ENCODE assay signal across 15 cellular contexts in genomic region chr17:66098040-66098439, GRCh38.
"Had no signal": no experiment of that assay in that cellular context is flagged by ENCODE, and none has a peak within 500 bp of the region (broad histone marks: within the 10 kb centered on the region; RNA-seq: fewer than 3 reads in every experiment).

No MANE protein-coding gene starts in this region.

- H3K9me3 Mint-ChIP-seq: activated CD4-positive, alpha-beta T cell treated with anti-CD3 and anti-CD28 coated beads, Interleukin-2, amount 10 ng/mL, durations not matched to agents 7 days and 5 days; activated T-helper 2 cell treated with anti-CD3 and anti-CD28 coated beads, Interferon-gamma antibody, Interleukin-2, Interleukin-4, amounts not matched to agents 10 μg/mL and 5 μg/mL and 100 μg/mL, durations not matched to agents 14 hours and 24 hours and 36 hours; type B pancreatic cell had no signal

- H3K4me1 ChIP-seq: gastroesophageal sphincter, sigmoid colon, suprapubic skin had no signal

- DNase-seq: activated CD4-positive, alpha-beta T cell treated with anti-CD3 and anti-CD28 coated beads, Interleukin-2, amount 10 ng/mL, durations not matched to agents 7 days and 5 days; activated CD4-positive, CD25-positive, alpha-beta regulatory T cell; activated naive CD4-positive, alpha-beta T cell treated with anti-CD3 and anti-CD28 coated beads, Interleukin-2, amount 50 U/mL, for 16 hours; kidney glomerular epithelial cell; sigmoid colon; stimulated activated CD4-positive, alpha-beta T cell treated with anti-CD3 and anti-CD28 coated beads, Interleukin-4, amount 100 ng/mL, for 1 hour; stimulated activated CD8-positive, alpha-beta memory T cell treated with anti-CD3 and anti-CD28 coated beads, Interleukin-4, amount 100 ng/mL, for 48 hours; stimulated activated naive CD8-positive, alpha-beta T cell treated with anti-CD3 and anti-CD28 coated beads, Interleukin-15, Interleukin-2, amounts not matched to agents 100 U/mL and 50 U/mL, for 24 hours; T-helper 2 cell had no signal

- H3K79me2 ChIP-seq: hepatocyte had no signal

- H2AFZ ChIP-seq: hepatocyte had no signal

- H3K4me3 ChIP-seq: gastroesophageal sphincter, hepatocyte, sigmoid colon, suprapubic skin had no signal

- H3K36me3 ChIP-seq: suprapubic skin had no signal

- FAIRE-seq: TTC549 had no signal

- H3K4me2 ChIP-seq: hepatocyte had no signal

- H3K9me3 ChIP-seq: gastroesophageal sphincter, sigmoid colon, suprapubic skin had no signal

- H3K27me3 ChIP-seq: gastroesophageal sphincter, hepatocyte, sigmoid colon, suprapubic skin had no signal

- H3K4me1 Mint-ChIP-seq: activated CD4-positive, alpha-beta T cell treated with anti-CD3 and anti-CD28 coated beads, Interleukin-2, amount 10 ng/mL, durations not matched to agents 7 days and 5 days had no signal

- ATAC-seq: gastroesophageal sphincter; stimulated activated naive CD8-positive, alpha-beta T cell treated with anti-CD3 and anti-CD28 coated beads, Interleukin-15, Interleukin-2, amounts not matched to agents 100 U/mL and 50 U/mL, for 24 hours had no signal

- H3K27ac Mint-ChIP-seq: activated CD4-positive, alpha-beta T cell treated with anti-CD3 and anti-CD28 coated beads, Interleukin-2, amount 10 ng/mL, durations not matched to agents 7 days and 5 days; activated T-helper 2 cell treated with anti-CD3 and anti-CD28 coated beads, Interferon-gamma antibody, Interleukin-2, Interleukin-4, amounts not matched to agents 10 μg/mL and 5 μg/mL and 100 μg/mL, durations not matched to agents 14 hours and 24 hours and 36 hours; type B pancreatic cell had no signal

- H3K27ac ChIP-seq: gastroesophageal sphincter, hepatocyte, sigmoid colon, suprapubic skin had no signal

- H3K27me3 Mint-ChIP-seq: type B pancreatic cell had no signal

- H3K4me3 Mint-ChIP-seq: activated CD4-positive, alpha-beta T cell treated with anti-CD3 and anti-CD28 coated beads, Interleukin-2, amount 10 ng/mL, durations not matched to agents 7 days and 5 days; type B pancreatic cell had no signal
